Comparison of ENCODE assay signal across 1 cellular context in the genomic region with DNA sequence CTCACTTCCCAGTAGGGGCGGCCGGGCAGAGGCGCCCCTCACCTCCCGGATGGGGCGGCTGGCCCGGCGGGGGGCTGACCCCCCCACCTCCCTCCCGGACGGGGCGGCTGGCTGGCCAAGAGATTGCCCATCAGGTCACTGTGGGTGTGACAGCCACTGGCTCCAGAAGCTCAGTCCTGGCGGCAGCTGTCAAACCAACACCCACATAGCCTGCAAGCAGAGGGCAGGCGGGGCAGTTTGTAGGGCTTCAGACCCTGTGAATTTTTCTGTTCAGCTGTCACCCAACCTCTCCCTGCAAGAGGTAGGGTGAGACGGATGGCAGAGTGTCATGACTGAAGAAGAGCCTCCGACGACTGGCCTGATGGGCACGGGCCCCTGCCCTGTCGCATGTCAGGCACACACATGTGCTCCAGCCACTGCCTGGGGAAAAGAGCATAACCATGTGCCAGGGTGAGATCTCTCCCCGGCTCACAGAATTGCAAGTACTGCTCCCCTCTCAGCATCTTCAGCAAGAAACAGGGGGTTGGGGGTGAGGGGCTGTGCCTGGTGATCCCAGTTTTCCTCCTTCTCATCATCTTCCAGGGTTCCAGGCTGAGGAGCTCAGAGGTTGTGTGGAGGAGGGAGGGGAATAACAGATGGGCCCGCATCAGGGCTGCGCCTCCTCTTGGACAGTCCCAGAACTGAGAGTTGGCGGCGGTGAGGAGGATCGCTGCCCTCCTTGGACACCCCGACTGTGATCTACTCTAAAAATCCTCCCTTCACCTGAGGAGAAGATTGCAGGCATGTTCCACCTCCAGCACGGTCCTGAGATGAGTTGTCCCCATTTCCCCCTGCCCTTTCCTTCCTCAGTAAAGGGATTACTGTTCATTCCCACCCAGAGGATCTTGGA.
TF ChIP-seq lines count a peak whose summit lies in the region.

No MANE protein-coding gene starts in this region.

TF ChIP-seq in IMR-90, 13 proteins besides CTCF, POLR2A, EP300 and RAD21:
- TF ChIP-seq RCOR1 (IDR thresholded peaks at IDR 0.05; ENCODE audit: insufficient replicate concordance, low read length) = no peak
- no peak for TF ChIP-seq MAFK (IDR thresholded peaks at IDR 0.05; ENCODE audit: low read depth, low read length)
- TF ChIP-seq, protein P1, sequence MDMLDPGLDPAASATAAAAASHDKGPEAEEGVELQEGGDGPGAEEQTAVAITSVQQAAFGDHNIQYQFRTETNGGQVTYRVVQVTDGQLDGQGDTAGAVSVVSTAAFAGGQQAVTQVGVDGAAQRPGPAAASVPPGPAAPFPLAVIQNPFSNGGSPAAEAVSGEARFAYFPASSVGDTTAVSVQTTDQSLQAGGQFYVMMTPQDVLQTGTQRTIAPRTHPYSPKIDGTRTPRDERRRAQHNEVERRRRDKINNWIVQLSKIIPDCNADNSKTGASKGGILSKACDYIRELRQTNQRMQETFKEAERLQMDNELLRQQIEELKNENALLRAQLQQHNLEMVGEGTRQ (IDR thresholded peaks at IDR 0.05; ENCODE audit: low read depth, low read length) = no peak
- no peak for TF ChIP-seq NFE2L2 (IDR thresholded peaks at IDR 0.05; ENCODE audit: low read depth, low read length)
TF ChIP-seq in IMR-90: peak in this region for 0.
